In genomic region chr18:76505611-76506010, GRCh38 we compare ENCODE assay signal across 22 cellular contexts. TPM values are rescaled to one million over a fixed set of nuclear protein-coding genes. Genes with fewer than 3 reads are reported as not detected.
DNase-seq lines count a peak whose midpoint lies in the region; ATAC-seq and TF ChIP-seq lines count a peak whose summit lies in the region.
"Had no signal": no experiment of that assay in that cellular context is flagged by ENCODE, and none has a peak within 500 bp of the region (broad histone marks: within the 10 kb centered on the region; RNA-seq: fewer than 3 reads in every experiment).

No MANE protein-coding gene starts in this region.

- H2AK9ac ChIP-seq in IMR-90 (replicated peaks; ENCODE audit: low read depth, low read length, poor library complexity): no peak overlapping the region

- H3K27me3 Mint-ChIP-seq in CD14-positive monocyte (ENCODE audit: low read depth in 3 of 3): peaks cover 0 to 4% (median 0%) of the 10 kb centered on the region in 3 donors
- peaks cover 6% of the 10 kb centered on the region for H3K27me3 Mint-ChIP-seq in activated T-cell treated with anti-CD3 and anti-CD28 coated beads, Interleukin-2, amount 50 U/mL, for 72 hours (ENCODE audit: low read depth)

- H3K27me3 ChIP-seq in IMR-90 (ENCODE audit: control insufficient read depth, insufficient read depth, low read length): no peaks in the 10 kb centered on the region; the same call in 1 of the 2 replicates
- H3K27me3 ChIP-seq: BLaER1 treated with 17β-estradiol and CSF1 and Interleukin-3, amounts not matched to agents 10 nM and 100 nM; SJCRH30 had no signal

- no peak overlapping the region for H3K9ac ChIP-seq in IMR-90 (ENCODE audit: low read depth, low read length)
- H3K9ac ChIP-seq: BLaER1 treated with 17β-estradiol and CSF1 and Interleukin-3, amounts not matched to agents 10 nM and 100 nM had no signal

- no peak overlapping the region for H3K4me2 ChIP-seq in IMR-90 (ENCODE audit: low read depth, low read length)
- H3K4me2 ChIP-seq: A549; BLaER1 treated with 17β-estradiol and CSF1 and Interleukin-3, amounts not matched to agents 10 nM and 100 nM; GM23338 had no signal

- no peak for TF ChIP-seq RAD21 in IMR-90 (IDR thresholded peaks at IDR 0.05; ENCODE audit: low read length)

- no peak overlapping the region for H3K23ac ChIP-seq in IMR-90 (ENCODE audit: low read depth, low read length)

- intact Hi-C loops in CD14-positive monocyte (cut with micrococcal nuclease): loop anchor here in 1 of 2 donors (5.0 kb wide), 1 partner anchor 42 kb away; no protein-coding TSS in a partner anchor
- intact Hi-C loops in IMR-90 (cut with micrococcal nuclease): no loop called here

- peak overlapping the region in 1 of 2 donors; percentile 15 for H3K4me3 Mint-ChIP-seq in CD14-positive monocyte
- no peak overlapping the region for H3K4me3 Mint-ChIP-seq in activated T-cell treated with anti-CD3 and anti-CD28 coated beads, Interleukin-2, amount 50 U/mL, for 72 hours
- H3K4me3 Mint-ChIP-seq: GM23338; T-helper 1 cell treated with Interleukin-12 subunit alpha and Interleukin-12 subunit beta and Interleukin-4 antibody, amounts not matched to agents 30 μg/mL and 1 μg/mL, for 36 hours had no signal

- H3K56ac ChIP-seq in IMR-90 (ENCODE audit: extremely low read depth, insufficient read depth, low read length): no peak overlapping the region

- CTCF ChIA-PET in IMR-90 (lab: Yijun Ruan, JAX): no interaction called here

- dilution Hi-C loops in IMR-90 (cut with HindIII; ENCODE audit: low sequenced_read_pairs, unreplicated experiment): no loop called here

- H2AFZ ChIP-seq in IMR-90 (replicated peaks; ENCODE audit: low read length, poor library complexity): no peak overlapping the region
- H2AFZ ChIP-seq: GM23338 had no signal

- H3K4me1 Mint-ChIP-seq in CD14-positive monocyte: peaks cover 64% of the 10 kb centered on the region
- H3K4me1 Mint-ChIP-seq in activated T-cell treated with anti-CD3 and anti-CD28 coated beads, Interleukin-2, amount 50 U/mL, for 72 hours (ENCODE audit: low read depth): no peaks in the 10 kb centered on the region

- H4K91ac ChIP-seq in IMR-90 (ENCODE audit: insufficient read depth, low read depth, low read length): no peak overlapping the region

- in situ Hi-C loops in IMR-90 (cut with MboI; ENCODE audit: low sequenced_read_pairs): no loop called here

- no peak overlapping the region for H3K4ac ChIP-seq in IMR-90 (ENCODE audit: low read depth, low read length)

- ATAC-seq in IMR-90 (ENCODE audit: low read depth) (no peak), GM18520 (IDR thresholded peaks at IDR 0.05; ENCODE audit: unreplicated experiment) (no peak)
- no peak for ATAC-seq in activated T-cell treated with anti-CD3 and anti-CD28 coated beads, Interleukin-2, amount 50 U/mL, for 72 hours (replicated peaks in 1 of 2)
- ATAC-seq: A549, GM23338, PC-3 had no signal

- no peaks in the 10 kb centered on the region for H3K9me3 ChIP-seq in IMR-90 (ENCODE audit: control insufficient read depth, insufficient read depth, low read length)
- H3K9me3 ChIP-seq: A549; BLaER1 treated with 17β-estradiol and CSF1 and Interleukin-3, amounts not matched to agents 10 nM and 100 nM; SJCRH30 had no signal

- H2AK5ac ChIP-seq in IMR-90 (ENCODE audit: low read depth, low read length): no peak overlapping the region

- DNase-seq in CD14-positive monocyte (ENCODE audit: low spot score) (no peak), IMR-90 (no peak), NOMO-1 treated with dmso at 0.1 percent for 144 hours (lab: John Stamatoyannopoulos, UW; ENCODE audit: unreplicated experiment) (peak; percentile 39), fibroblast of gingiva (ENCODE audit: low read depth) (peak; percentile 28), SHP77 treated with DMSO at 0.1 percent for 48 hours (lab: John Stamatoyannopoulos, UW) (no peak), HUDEP-2 (lab: John Stamatoyannopoulos, UW; ENCODE audit: unreplicated experiment in 76 of 76) (no peak)
- no peak for DNase-seq in activated T-cell treated with anti-CD3 and anti-CD28 coated beads, Interleukin-2, amount 50 U/mL, for 72 hours
- DNase-seq: HCEC 1CT, KBM-7, NCI-H1092 treated with DMSO at 0.1 percent for 48 hours, NCI-H146, NCI-H2081, NCI-H446 treated with DMSO at 0.1 percent for 48 hours, NCI-H69, PC-3, RPMI8226, SJCRH30 had no signal

- no peak for TF ChIP-seq POLR2A in IMR-90 (IDR thresholded peaks at IDR 0.05; ENCODE audit: low read depth, low read length)

- H3K4me1 ChIP-seq in IMR-90 (ENCODE audit: control insufficient read depth, insufficient read depth, low read length): no peaks in the 10 kb centered on the region
- H3K4me1 ChIP-seq: A549, SJCRH30 had no signal

- H2BK5ac ChIP-seq in IMR-90 (ENCODE audit: low read depth, low read length, poor library complexity, severe bottlenecking): no peak overlapping the region

- no peaks in the 10 kb centered on the region; the same call in 1 of the 2 replicates for H4K20me1 ChIP-seq in IMR-90 (ENCODE audit: insufficient read depth, low read length)
- H4K20me1 ChIP-seq: BLaER1 treated with 17β-estradiol and CSF1 and Interleukin-3, amounts not matched to agents 10 nM and 100 nM had no signal

- H3K9me1 ChIP-seq in IMR-90 (ENCODE audit: insufficient read depth, low read length): no peaks in the 10 kb centered on the region

- POLR2A ChIA-PET in IMR-90 (lab: Charles Lee; ENCODE audit: unreplicated experiment): no interaction called here

- no peaks in the 10 kb centered on the region for H3K36me3 Mint-ChIP-seq in CD14-positive monocyte
- H3K36me3 Mint-ChIP-seq in activated T-cell treated with anti-CD3 and anti-CD28 coated beads, Interleukin-2, amount 50 U/mL, for 72 hours (ENCODE audit: insufficient read depth in 2 of 2): no peaks in the 10 kb centered on the region

- no peaks in the 10 kb centered on the region for H3K36me3 ChIP-seq in IMR-90 (ENCODE audit: control insufficient read depth, insufficient read depth, low read length)
- H3K36me3 ChIP-seq: BLaER1 treated with 17β-estradiol and CSF1 and Interleukin-3, amounts not matched to agents 10 nM and 100 nM; SJCRH30 had no signal

- no peak overlapping the region for H2BK20ac ChIP-seq in IMR-90 (ENCODE audit: low read depth, low read length)

- H3K9me3 Mint-ChIP-seq in CD14-positive monocyte: peaks cover 0 to 2% (median 0%) of the 10 kb centered on the region in 7 donors
- H3K9me3 Mint-ChIP-seq in activated T-cell treated with anti-CD3 and anti-CD28 coated beads, Interleukin-2, amount 50 U/mL, for 72 hours: no peaks in the 10 kb centered on the region
- H3K9me3 Mint-ChIP-seq: GM23338; T-helper 1 cell treated with Interleukin-12 subunit alpha and Interleukin-12 subunit beta and Interleukin-4 antibody, amounts not matched to agents 30 μg/mL and 1 μg/mL, for 36 hours had no signal

- no TSS peak for BruUV-seq in IMR-90 (replicated peaks; lab: Mats Ljungman, UMichigan)

- TF ChIP-seq CTCF in CD14-positive monocyte (IDR thresholded peaks at IDR 0.05) (no peak), IMR-90 (conservative IDR thresholded peaks at IDR 0.05; ENCODE audit: low read depth, low read length) (no peak)

- WGBS in IMR-90 (ENCODE audit: extremely low coverage in 2 of 2, insufficient read length in 1 of 2), 2 experiments: no CpG with 5 or more reads among the region's 2 CpGs

- H3K27ac Mint-ChIP-seq in CD14-positive monocyte: peak overlapping the region; percentile 22 to 84 (median 76)
- no peak overlapping the region for H3K27ac Mint-ChIP-seq in activated T-cell treated with anti-CD3 and anti-CD28 coated beads, Interleukin-2, amount 50 U/mL, for 72 hours
- H3K27ac Mint-ChIP-seq: GM23338; T-helper 1 cell treated with Interleukin-12 subunit alpha and Interleukin-12 subunit beta and Interleukin-4 antibody, amounts not matched to agents 30 μg/mL and 1 μg/mL, for 36 hours had no signal

- H3K27ac ChIP-seq in IMR-90 (ENCODE audit: insufficient read depth, low read length): no peak overlapping the region
- H3K27ac ChIP-seq: A549; BLaER1 treated with 17β-estradiol and CSF1 and Interleukin-3, amounts not matched to agents 10 nM and 100 nM; SJCRH30 had no signal

- no peak overlapping the region for H4K5ac ChIP-seq in IMR-90 (ENCODE audit: low read depth, low read length)

- no peak overlapping the region for H2BK120ac ChIP-seq in IMR-90 (ENCODE audit: low read depth, low read length)

- no peak overlapping the region for H4K8ac ChIP-seq in IMR-90 (ENCODE audit: low read depth in 2 of 2, low read length in 2 of 2)

- no peak overlapping the region for H2BK15ac ChIP-seq in IMR-90 (ENCODE audit: low read depth, low read length)

- no peak overlapping the region for H3K14ac ChIP-seq in IMR-90 (replicated peaks; ENCODE audit: low read depth, low read length)

- no peaks in the 10 kb centered on the region for H3K79me1 ChIP-seq in IMR-90 (ENCODE audit: low read depth in 1 of 2, low read length in 2 of 2)

- no peak overlapping the region for H3K4me3 ChIP-seq in IMR-90 (ENCODE audit: insufficient read depth, low read depth, low read length)
- H3K4me3 ChIP-seq: A549; BLaER1 treated with 17β-estradiol and CSF1 and Interleukin-3, amounts not matched to agents 10 nM and 100 nM; GM23338; SJCRH30 had no signal

- H3K18ac ChIP-seq in IMR-90 (ENCODE audit: low read depth, low read length): no peak overlapping the region

TF ChIP-seq in IMR-90, 13 proteins besides CTCF, POLR2A, EP300 and RAD21:
- TF ChIP-seq, protein P1, sequence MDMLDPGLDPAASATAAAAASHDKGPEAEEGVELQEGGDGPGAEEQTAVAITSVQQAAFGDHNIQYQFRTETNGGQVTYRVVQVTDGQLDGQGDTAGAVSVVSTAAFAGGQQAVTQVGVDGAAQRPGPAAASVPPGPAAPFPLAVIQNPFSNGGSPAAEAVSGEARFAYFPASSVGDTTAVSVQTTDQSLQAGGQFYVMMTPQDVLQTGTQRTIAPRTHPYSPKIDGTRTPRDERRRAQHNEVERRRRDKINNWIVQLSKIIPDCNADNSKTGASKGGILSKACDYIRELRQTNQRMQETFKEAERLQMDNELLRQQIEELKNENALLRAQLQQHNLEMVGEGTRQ (IDR thresholded peaks at IDR 0.05; ENCODE audit: low read depth, low read length): no peak
- no peak for TF ChIP-seq RFX5 (IDR thresholded peaks at IDR 0.05; ENCODE audit: low read depth, low read length)
- peak; percentile 43; the same call in 1 of the 2 replicates for TF ChIP-seq CEBPB (IDR thresholded peaks at IDR 0.05; ENCODE audit: low read depth, low read length)
- no peak for TF ChIP-seq MXI1 (IDR thresholded peaks at IDR 0.05; ENCODE audit: borderline replicate concordance, low read depth, low read length)

RNA-seq across cellular contexts. Expression of gene ZNF516, which starts 10.6 kb away (rescaled TPM):
- 1 to 10 TPM; 5.0 to 8.6 TPM for polyA plus RNA-seq in CD14-positive monocyte
- total RNA-seq in IMR-90 (2012; rRNA removed): 7.9 and 9.7 TPM in 2 replicates
- 16.6 and 16.9 TPM in 2 replicates for polyA plus RNA-seq in IMR-90 (2012; rRNA removed)
- polyA plus RNA-seq in IMR-90 (2012; cell fraction: cytosol; rRNA removed): 11.0 and 15.4 TPM in 2 replicates
- polyA plus RNA-seq in IMR-90 (2012; cell fraction: nucleus; rRNA removed; ENCODE audit: low replicate concordance): 50.6 and 72.6 TPM in 2 replicates
- 10 to 100 TPM; 13.2 to 13.9 TPM for total RNA-seq in activated T-cell treated with anti-CD3 and anti-CD28 coated beads, Interleukin-2, amount 50 U/mL, for 72 hours

Comparison
In these comparisons a context has a peak if more than half of its experiments do, and no peak if none do; other contexts are left out.
1. DNase-seq: peak in NOMO-1 treated with dmso at 0.1 percent for 144 hours (single experiment) and fibroblast of gingiva (single experiment); none in CD14-positive monocyte (single experiment), IMR-90 (single experiment), SHP77 treated with DMSO at 0.1 percent for 48 hours (single experiment), HUDEP-2 (0 of 76) and activated T-cell treated with anti-CD3 and anti-CD28 coated beads, Interleukin-2, amount 50 U/mL, for 72 hours (0 of 2).